ENCODE assay signal across 22 cellular contexts in genomic region chr4:21795091-21795490, GRCh38.
DNase-seq lines count a peak whose midpoint lies in the region; ATAC-seq and TF ChIP-seq lines count a peak whose summit lies in the region.
"Had no signal": no experiment of that assay in that cellular context is flagged by ENCODE, and none has a peak within 500 bp of the region (broad histone marks: within the 10 kb centered on the region; RNA-seq: fewer than 3 reads in every experiment).

No MANE protein-coding gene starts in this region.

- no peak overlapping the region for H3K4me2 ChIP-seq in IMR-90 (ENCODE audit: low read depth, low read length)

- in situ Hi-C loops in IMR-90 (cut with MboI; ENCODE audit: low sequenced_read_pairs) = no loop called here

- no peak overlapping the region for H2AK9ac ChIP-seq in IMR-90 (replicated peaks; ENCODE audit: low read depth, low read length, poor library complexity)

- H3K23ac ChIP-seq in IMR-90 (ENCODE audit: low read depth, low read length) = no peak overlapping the region

- ATAC-seq in IMR-90 (ENCODE audit: low read depth) (no peak), HG03097 (IDR thresholded peaks at IDR 0.05; ENCODE audit: low FRiP score, unreplicated experiment) (no peak)
- ATAC-seq: PC-3 had no signal

- H3K36me3 ChIP-seq in IMR-90 (ENCODE audit: control insufficient read depth, insufficient read depth, low read length) (no peaks in the 10 kb centered on the region), adipocyte (ENCODE audit: control insufficient read depth, insufficient read depth, low read length, severe bottlenecking) (no peaks in the 10 kb centered on the region)
- H3K36me3 ChIP-seq: esophagus muscularis mucosa, left ventricle myocardium inferior, transverse colon had no signal

- TF ChIP-seq POLR2A in IMR-90 (IDR thresholded peaks at IDR 0.05; ENCODE audit: low read depth, low read length) = no peak

- no peak overlapping the region for H4K91ac ChIP-seq in IMR-90 (ENCODE audit: insufficient read depth, low read depth, low read length)

- H4K5ac ChIP-seq in IMR-90 (ENCODE audit: low read depth, low read length) = no peak overlapping the region

- H3K14ac ChIP-seq in IMR-90 (replicated peaks; ENCODE audit: low read depth, low read length) = no peak overlapping the region

- TF ChIP-seq CTCF in IMR-90 (conservative IDR thresholded peaks at IDR 0.05; ENCODE audit: low read depth, low read length) (no peak), fibroblast of the aortic adventitia (IDR thresholded peaks at IDR 0.05; ENCODE audit: insufficient read depth, low read length) (no peak)

- no peak overlapping the region for H3K4ac ChIP-seq in IMR-90 (ENCODE audit: low read depth, low read length)

- CTCF ChIA-PET in IMR-90 (lab: Yijun Ruan, JAX) = no interaction called here

- no peak overlapping the region for H2BK20ac ChIP-seq in IMR-90 (ENCODE audit: low read depth, low read length)

- no peak overlapping the region for H3K27ac ChIP-seq in IMR-90 (ENCODE audit: insufficient read depth, low read length)
- H3K27ac ChIP-seq: esophagus muscularis mucosa, left ventricle myocardium inferior, transverse colon had no signal

- POLR2A ChIA-PET in IMR-90 (lab: Charles Lee; ENCODE audit: unreplicated experiment) = no interaction called here

- H4K20me1 ChIP-seq in IMR-90 (ENCODE audit: insufficient read depth, low read length) = no peaks in the 10 kb centered on the region

- H2BK120ac ChIP-seq in IMR-90 (ENCODE audit: low read depth, low read length) = no peak overlapping the region

- H3K4me1 ChIP-seq in IMR-90 (ENCODE audit: control insufficient read depth, insufficient read depth, low read length) (no peaks in the 10 kb centered on the region; the same call in 1 of the 2 replicates), adipocyte (ENCODE audit: control insufficient read depth, insufficient read depth, low read length) (peaks cover 11% of the 10 kb centered on the region)
- H3K4me1 ChIP-seq: esophagus muscularis mucosa, left ventricle myocardium inferior, transverse colon had no signal

- dilution Hi-C loops in IMR-90 (cut with HindIII; ENCODE audit: low sequenced_read_pairs, unreplicated experiment) = no loop called here

- H3K27me3 ChIP-seq in IMR-90 (ENCODE audit: control insufficient read depth, insufficient read depth, low read length) (no peaks in the 10 kb centered on the region), adipocyte (replicated peaks; ENCODE audit: control insufficient read depth, insufficient read depth, low read length) (no peaks in the 10 kb centered on the region)
- H3K27me3 ChIP-seq: esophagus muscularis mucosa, transverse colon had no signal

- no peaks in the 10 kb centered on the region for H3K79me1 ChIP-seq in IMR-90 (ENCODE audit: low read depth in 1 of 2, low read length in 2 of 2)

- 81% methylated on average over 3 of the region's 9 CpGs; no CpG with 5 or more reads in 1 of the 2 experiments for WGBS in IMR-90 (ENCODE audit: extremely low coverage in 2 of 2, insufficient read length in 1 of 2), 2 experiments

- no peak for TF ChIP-seq RAD21 in IMR-90 (IDR thresholded peaks at IDR 0.05; ENCODE audit: low read length)

- H3K9ac ChIP-seq in IMR-90 (ENCODE audit: low read depth, low read length) (no peak overlapping the region), adipocyte (ENCODE audit: low read length) (no peak overlapping the region)

- H3K9me1 ChIP-seq in IMR-90 (ENCODE audit: insufficient read depth, low read length) = no peaks in the 10 kb centered on the region

- no peak overlapping the region for H2AFZ ChIP-seq in IMR-90 (replicated peaks; ENCODE audit: low read length, poor library complexity)

- no peak overlapping the region for H3K18ac ChIP-seq in IMR-90 (ENCODE audit: low read depth, low read length)

- H2BK5ac ChIP-seq in IMR-90 (ENCODE audit: low read depth, low read length, poor library complexity, severe bottlenecking) = no peak overlapping the region

- H2AK5ac ChIP-seq in IMR-90 (ENCODE audit: low read depth, low read length) = no peak overlapping the region

- no TSS peak for BruUV-seq in IMR-90 (replicated peaks; lab: Mats Ljungman, UMichigan)

- no peak overlapping the region for H3K4me3 ChIP-seq in IMR-90 (ENCODE audit: insufficient read depth, low read depth, low read length)
- H3K4me3 ChIP-seq in adipocyte (ENCODE audit: low read length) = no peak overlapping the region
- H3K4me3 ChIP-seq in fibroblast of the aortic adventitia (ENCODE audit: low read depth, low read length) = no peak overlapping the region
- H3K4me3 ChIP-seq: esophagus muscularis mucosa, left ventricle myocardium inferior, transverse colon had no signal

- DNase-seq in EL (peak; percentile 31), IMR-90 (peak; percentile 18), adipocyte (ENCODE audit: low read depth) (peak; percentile 35), fibroblast of the aortic adventitia (ENCODE audit: low read depth) (peak; percentile 61), NCI-H82 treated with DMSO at 0.1 percent for 48 hours (lab: John Stamatoyannopoulos, UW; ENCODE audit: unreplicated experiment) (no peak), mucosa of gallbladder (ENCODE audit: low spot score) (no peak), T-helper 9 cell (no peak)
- DNase-seq: activated gamma-delta T cell treated with Interleukin-2 at 50 U/mL for 16 hours; activated T-cell treated with anti-CD3 and anti-CD28 coated beads for 4 hours; DMS53; effector memory CD4-positive, alpha-beta T cell; immature natural killer cell; left ventricle myocardium inferior; midbrain; NCI-H774; PC-3; posterior cingulate gyrus; SIG-M5; stimulated activated CD4-positive, alpha-beta T cell treated with anti-CD3 and anti-CD28 coated beads, Interleukin-2, amount 100 ng/mL, for 24 hours; transverse colon had no signal

- no peak overlapping the region for H2BK15ac ChIP-seq in IMR-90 (ENCODE audit: low read depth, low read length)

- intact Hi-C loops in IMR-90 (cut with micrococcal nuclease) = loop anchor here (10.0 kb wide), 1 partner anchor 180 kb away; no protein-coding TSS in a partner anchor

- H3K9me3 ChIP-seq in IMR-90 (ENCODE audit: control insufficient read depth, insufficient read depth, low read length) = 0 out of 2 replicates have a peak, but pooled peaks cover 3% of the 10 kb centered on the region
- H3K9me3 ChIP-seq in adipocyte (ENCODE audit: control insufficient read depth, low read length) = peaks cover 5% of the 10 kb centered on the region
- H3K9me3 ChIP-seq: esophagus muscularis mucosa, left ventricle myocardium inferior, transverse colon had no signal

- no peak overlapping the region for H3K56ac ChIP-seq in IMR-90 (ENCODE audit: extremely low read depth, insufficient read depth, low read length)

- no peak overlapping the region for H4K8ac ChIP-seq in IMR-90 (ENCODE audit: low read depth in 2 of 2, low read length in 2 of 2)

TF ChIP-seq in IMR-90, 13 proteins besides CTCF, POLR2A, EP300 and RAD21:
- peak; percentile 73 for TF ChIP-seq CEBPB (IDR thresholded peaks at IDR 0.05; ENCODE audit: low read depth, low read length)
- TF ChIP-seq ELK1 (IDR thresholded peaks at IDR 0.05; ENCODE audit: borderline replicate concordance, low read depth, low read length) = no peak

Comparison
In these comparisons a context has a peak if more than half of its experiments do, and no peak if none do; other contexts are left out.
1. DNase-seq: peak in EL (single experiment), IMR-90 (single experiment), adipocyte (single experiment) and fibroblast of the aortic adventitia (single experiment); none in NCI-H82 treated with DMSO at 0.1 percent for 48 hours (single experiment), mucosa of gallbladder (single experiment) and T-helper 9 cell (single experiment).